In the genomic region with DNA sequence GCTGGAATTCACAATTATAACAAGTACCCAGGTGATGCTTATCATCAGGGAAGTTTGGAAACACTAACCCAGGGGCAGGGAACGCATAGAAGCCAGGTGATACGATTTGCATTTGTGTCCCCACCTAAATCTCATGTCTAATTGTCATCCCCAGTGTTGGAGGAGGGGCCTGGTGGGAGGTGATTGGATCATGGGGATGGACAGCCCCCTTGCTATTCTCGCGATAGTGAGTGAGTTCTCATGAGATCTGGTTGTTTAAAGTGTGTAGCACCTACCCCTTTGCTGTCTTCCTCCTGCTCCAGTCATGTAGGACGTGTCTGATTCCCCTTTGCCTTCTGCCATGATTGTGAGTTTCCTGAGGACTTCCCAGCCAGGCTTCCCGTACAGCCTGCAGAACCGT, we compare ENCODE assay signal across 9 cellular contexts.
"Had no signal": no experiment of that assay in that cellular context is flagged by ENCODE, and none has a peak within 500 bp of the region (broad histone marks: within the 10 kb centered on the region; RNA-seq: fewer than 3 reads in every experiment).

No MANE protein-coding gene starts in this region.

- H3K4me3 ChIP-seq: GM23338, HAP-1 had no signal

- H3K9me3 ChIP-seq: HAP-1 had no signal

- H3K4me2 ChIP-seq: GM23338, KMS-11 had no signal

- H3K4me1 ChIP-seq: HAP-1 had no signal

- H3K9ac ChIP-seq: KMS-11 had no signal

- H3K36me3 ChIP-seq: HAP-1 had no signal

- H3K27ac ChIP-seq: HL-60, KMS-11 had no signal

- H2AFZ ChIP-seq: GM23338 had no signal

- ATAC-seq: HCT116 had no signal

- DNase-seq: H7, HFFc6, IMR-90, KBM-7 had no signal
